In the genomic region with DNA sequence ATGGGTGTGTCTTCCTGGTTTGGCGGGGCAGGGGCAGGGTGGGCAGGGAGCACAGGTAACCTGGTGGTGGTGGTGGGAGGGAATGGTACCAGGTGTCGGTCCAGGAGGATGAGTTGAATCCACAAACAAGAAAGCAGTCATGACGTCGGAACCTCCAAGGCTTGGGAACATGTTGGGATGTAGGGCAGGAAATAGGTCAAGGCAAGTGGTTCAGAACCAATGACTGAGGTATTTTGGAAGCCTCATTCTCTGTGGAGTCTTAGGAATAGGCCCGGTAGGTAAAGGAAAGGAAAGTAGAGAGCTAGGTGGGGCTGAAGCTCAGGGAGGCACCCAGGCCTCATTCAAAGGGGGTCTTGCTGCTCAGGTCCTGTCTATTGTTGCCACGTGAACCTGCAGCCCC, we compare ENCODE assay signal across 16 cellular contexts. TPM values are rescaled to one million over a fixed set of nuclear protein-coding genes. Genes with fewer than 3 reads are reported as not detected.
DNase-seq lines count a peak whose midpoint lies in the region; ATAC-seq and TF ChIP-seq lines count a peak whose summit lies in the region.
"Had no signal": no experiment of that assay in that cellular context is flagged by ENCODE, and none has a peak within 500 bp of the region (broad histone marks: within the 10 kb centered on the region; RNA-seq: fewer than 3 reads in every experiment).

No MANE protein-coding gene starts in this region.

- H3K4me3 Mint-ChIP-seq in activated naive CD4-positive, alpha-beta T cell treated with anti-CD3 and anti-CD28 coated beads, Interleukin-2, amount 50 U/mL, for 24 hours = peak overlapping the region; percentile 5
- H3K4me3 Mint-ChIP-seq in activated T-helper 17 cell treated with anti-CD3 and anti-CD28 coated beads, Interleukin-2, amount 50 U/mL, for 72 hours = peak overlapping the region; percentile 24
- H3K4me3 Mint-ChIP-seq in immature natural killer cell (peak overlapping the region; percentile 63 to 83 (median 76)), glutamatergic neuron (ENCODE audit: unreplicated experiment) (no peak overlapping the region)

- peaks cover 24% of the 10 kb centered on the region for H3K4me1 Mint-ChIP-seq in activated naive CD4-positive, alpha-beta T cell treated with anti-CD3 and anti-CD28 coated beads, Interleukin-2, amount 50 U/mL, for 24 hours
- peaks cover 7% of the 10 kb centered on the region for H3K4me1 Mint-ChIP-seq in activated T-helper 17 cell treated with anti-CD3 and anti-CD28 coated beads, Interleukin-2, amount 50 U/mL, for 72 hours
- H3K4me1 Mint-ChIP-seq in immature natural killer cell (peaks cover 40 to 46% of the 10 kb centered on the region in 2 donors), glutamatergic neuron (ENCODE audit: low read depth, unreplicated experiment) (no peaks in the 10 kb centered on the region)

- no peaks in the 10 kb centered on the region for H3K36me3 Mint-ChIP-seq in activated naive CD4-positive, alpha-beta T cell treated with anti-CD3 and anti-CD28 coated beads, Interleukin-2, amount 50 U/mL, for 24 hours
- H3K36me3 Mint-ChIP-seq in activated T-helper 17 cell treated with anti-CD3 and anti-CD28 coated beads, Interleukin-2, amount 50 U/mL, for 72 hours (ENCODE audit: low read depth) = no peaks in the 10 kb centered on the region
- H3K36me3 Mint-ChIP-seq in immature natural killer cell (peaks cover 0 to 4% (median 0%) of the 10 kb centered on the region in 3 donors), glutamatergic neuron (ENCODE audit: unreplicated experiment) (no peaks in the 10 kb centered on the region)

- TF ChIP-seq CTCF in glutamatergic neuron (IDR thresholded peaks at IDR 0.05; ENCODE audit: partially characterized antibody, unreplicated experiment) = no peak

- DNase-seq in activated naive CD4-positive, alpha-beta T cell treated with anti-CD3 and anti-CD28 coated beads, Interleukin-2, amount 50 U/mL, for 16 hours = no peak
- DNase-seq in immature natural killer cell (no peak), NCI-H2196 (lab: John Stamatoyannopoulos, UW; ENCODE audit: unreplicated experiment) (no peak), NCI-H2029 treated with DMSO at 0.1 percent for 48 hours (lab: John Stamatoyannopoulos, UW) (no peak), left ventricle myocardium superior (no peak), glutamatergic neuron (no peak)
- DNase-seq: DMS79 treated with DMSO at 0.1 percent for 48 hours, NCI-H1417, NCI-H187, NCI-H226, NCI-H524, NCI-H82, PC-3, SIG-M5 had no signal

- intact Hi-C loops in left ventricle myocardium superior (cut with micrococcal nuclease) = no loop called here

- H3K27ac Mint-ChIP-seq in activated naive CD4-positive, alpha-beta T cell treated with anti-CD3 and anti-CD28 coated beads, Interleukin-2, amount 50 U/mL, for 24 hours = no peak overlapping the region
- H3K27ac Mint-ChIP-seq in activated T-helper 17 cell treated with anti-CD3 and anti-CD28 coated beads, Interleukin-2, amount 50 U/mL, for 72 hours = no peak overlapping the region
- H3K27ac Mint-ChIP-seq in immature natural killer cell (peak overlapping the region in 5 of 6 donors; percentile 28 to 83 (median 74)), glutamatergic neuron (ENCODE audit: unreplicated experiment) (no peak overlapping the region)

- no peaks in the 10 kb centered on the region for H3K9me3 Mint-ChIP-seq in activated naive CD4-positive, alpha-beta T cell treated with anti-CD3 and anti-CD28 coated beads, Interleukin-2, amount 50 U/mL, for 24 hours
- no peaks in the 10 kb centered on the region for H3K9me3 Mint-ChIP-seq in activated T-helper 17 cell treated with anti-CD3 and anti-CD28 coated beads, Interleukin-2, amount 50 U/mL, for 72 hours
- H3K9me3 Mint-ChIP-seq in immature natural killer cell (no peaks in the 10 kb centered on the region), glutamatergic neuron (ENCODE audit: unreplicated experiment) (no peaks in the 10 kb centered on the region)

- ATAC-seq in activated T-helper 17 cell treated with anti-CD3 and anti-CD28 coated beads, Interleukin-2, amount 50 U/mL, for 72 hours (replicated peaks) = no peak
- no peak for ATAC-seq in left ventricle myocardium superior
- ATAC-seq: PC-3 had no signal

- no peaks in the 10 kb centered on the region for H3K27me3 Mint-ChIP-seq in activated naive CD4-positive, alpha-beta T cell treated with anti-CD3 and anti-CD28 coated beads, Interleukin-2, amount 50 U/mL, for 24 hours
- no peaks in the 10 kb centered on the region for H3K27me3 Mint-ChIP-seq in activated T-helper 17 cell treated with anti-CD3 and anti-CD28 coated beads, Interleukin-2, amount 50 U/mL, for 72 hours
- H3K27me3 Mint-ChIP-seq in immature natural killer cell (ENCODE audit: low read depth in 3 of 3) (no peaks in the 10 kb centered on the region), glutamatergic neuron (ENCODE audit: unreplicated experiment) (no peaks in the 10 kb centered on the region)

RNA-seq across cellular contexts. Expression of gene TMED10, which starts 39.1 kb away (rescaled TPM):
- total RNA-seq in activated T-helper 17 cell treated with anti-CD3 and anti-CD28 coated beads, Interleukin-2, amount 50 U/mL, for 72 hours = 100 to 1,000 TPM; 142 to 179 TPM
- 100 to 1,000 TPM; 379 to 442 (median 439) TPM for polyA plus RNA-seq in immature natural killer cell
- total RNA-seq in left ventricle myocardium superior (266 TPM), glutamatergic neuron (ENCODE audit: unreplicated experiment) (124 TPM)

Comparison
In these comparisons a context has a peak if more than half of its experiments do, and no peak if none do; other contexts are left out.
1. H3K27ac Mint-ChIP-seq: peak in immature natural killer cell (5 of 6); none in activated naive CD4-positive, alpha-beta T cell treated with anti-CD3 and anti-CD28 coated beads, Interleukin-2, amount 50 U/mL, for 24 hours (single experiment), activated T-helper 17 cell treated with anti-CD3 and anti-CD28 coated beads, Interleukin-2, amount 50 U/mL, for 72 hours (single experiment) and glutamatergic neuron (single experiment).